Comparison of ENCODE assay signal across 8 cellular contexts in the genomic region with DNA sequence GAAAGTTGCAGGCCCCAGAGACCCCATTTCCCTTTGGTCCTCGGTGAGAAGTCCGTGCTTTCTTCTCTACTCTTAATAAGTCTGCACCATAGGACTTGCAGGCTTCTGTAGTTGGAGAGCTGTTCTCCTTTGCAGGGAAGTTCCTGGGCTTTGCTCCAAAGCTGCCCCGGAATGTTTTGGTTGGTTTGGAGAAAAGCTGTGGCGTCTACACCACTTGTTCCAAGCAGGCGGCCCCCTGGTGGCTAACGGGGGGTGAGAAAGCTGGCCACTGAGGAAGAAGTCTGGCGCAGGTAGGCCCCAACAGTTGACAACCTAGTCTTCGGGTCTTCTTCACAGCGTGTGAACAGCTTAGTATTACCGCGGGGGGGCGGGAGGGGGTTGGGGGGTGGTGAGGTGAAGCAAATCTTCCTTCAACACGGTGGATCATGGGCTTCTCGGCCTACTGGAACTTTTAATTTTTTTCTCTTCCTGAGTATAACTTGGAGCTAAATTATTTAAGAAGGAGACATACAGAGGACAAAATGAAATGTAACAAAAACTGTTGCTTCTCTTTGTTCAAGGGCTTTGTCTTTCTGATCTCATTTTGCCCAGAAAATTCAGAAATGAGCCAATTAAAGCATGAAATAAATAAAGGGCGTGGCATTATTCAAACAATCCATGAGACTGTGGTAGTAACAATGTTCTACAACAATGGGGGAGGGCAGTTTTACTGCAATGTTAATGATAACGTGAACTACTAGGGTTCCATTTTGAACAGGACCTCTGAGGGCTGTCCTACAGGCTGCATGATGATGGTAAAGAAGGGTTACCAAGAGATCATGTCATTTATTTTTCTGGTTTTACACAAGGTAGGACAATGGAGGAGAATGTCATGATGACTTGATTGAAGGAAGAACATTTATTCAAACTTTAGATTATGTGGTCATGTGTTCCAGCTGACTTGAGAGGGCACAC. TPM values are rescaled to one million over a fixed set of nuclear protein-coding genes. Genes with fewer than 3 reads are reported as not detected.
DNase-seq lines count a peak whose midpoint lies in the region; ATAC-seq and TF ChIP-seq lines count a peak whose summit lies in the region.

No MANE protein-coding gene starts in this region.

- peaks cover 1% of the 10 kb centered on the region for H3K36me3 Mint-ChIP-seq in activated naive CD4-positive, alpha-beta T cell treated with anti-CD3 and anti-CD28 coated beads, Interleukin-2, amount 10 ng/mL, durations not matched to agents 7 days and 5 days

- DNase-seq in BJ (ENCODE audit: low read depth) (peak; percentile 51), LoVo (ENCODE audit: low spot score) (peak; percentile 84), choroid plexus epithelial cell (ENCODE audit: low read depth) (peak; percentile 83), lung (ENCODE audit: low spot score) (peak; percentile 76), NCI-H2196 treated with DMSO at 0.1 percent for 48 hours (lab: John Stamatoyannopoulos, UW; ENCODE audit: unreplicated experiment) (no peak), NCI-H1694 (lab: John Stamatoyannopoulos, UW) (no peak), cortex of kidney (lab: John Stamatoyannopoulos, UW) (no peak)
- no peak for DNase-seq in activated naive CD4-positive, alpha-beta T cell treated with anti-CD3 and anti-CD28 coated beads, Interleukin-2, amount 10 ng/mL, durations not matched to agents 7 days and 5 days

- no peak for ATAC-seq in lung (ENCODE audit: insufficient read depth, low FRiP score)

- CTCF ChIA-PET in BJ (lab: Yijun Ruan, JAX), result interaction anchor here (0.8 to 3.4 kb wide), 8 partner anchors 9 to 237 kb away, joined by 3 to 14 read pairs (median 4); no protein-coding TSS in a partner anchor
- CTCF ChIA-PET in activated naive CD4-positive, alpha-beta T cell treated with anti-CD3 and anti-CD28 coated beads, Interleukin-2, amount 10 ng/mL, durations not matched to agents 7 days and 5 days (lab: Charles Lee), result no interaction called here

- H3K27ac Mint-ChIP-seq in activated naive CD4-positive, alpha-beta T cell treated with anti-CD3 and anti-CD28 coated beads, Interleukin-2, amount 10 ng/mL, durations not matched to agents 7 days and 5 days, result no peak overlapping the region

- peaks cover 2% of the 10 kb centered on the region for H3K4me1 Mint-ChIP-seq in activated naive CD4-positive, alpha-beta T cell treated with anti-CD3 and anti-CD28 coated beads, Interleukin-2, amount 10 ng/mL, durations not matched to agents 7 days and 5 days

- H3K4me3 ChIP-seq in BJ (ENCODE audit: low read depth, low read length), result no peak overlapping the region
- no peak overlapping the region for H3K4me3 ChIP-seq in choroid plexus epithelial cell (ENCODE audit: low read depth, low read length)
- H3K4me3 ChIP-seq in lung, result no peak overlapping the region

- peak; percentile 71 for TF ChIP-seq CTCF in BJ (IDR thresholded peaks at IDR 0.05; ENCODE audit: insufficient read depth, low read depth, low read length)
- peak; percentile 71 for TF ChIP-seq CTCF in choroid plexus epithelial cell (conservative IDR thresholded peaks at IDR 0.05; ENCODE audit: low read depth, low read length)
- TF ChIP-seq CTCF in lung (IDR thresholded peaks at IDR 0.05; ENCODE audit: control extremely low read depth, extremely low read depth), result no peak

- no peak overlapping the region for H3K4me3 Mint-ChIP-seq in activated naive CD4-positive, alpha-beta T cell treated with anti-CD3 and anti-CD28 coated beads, Interleukin-2, amount 10 ng/mL, durations not matched to agents 7 days and 5 days

- no peaks in the 10 kb centered on the region for H3K9me3 ChIP-seq in lung (ENCODE audit: control insufficient read depth in 2 of 2, insufficient read depth in 1 of 2, low read length in 1 of 2)

- H3K9me3 Mint-ChIP-seq in activated naive CD4-positive, alpha-beta T cell treated with anti-CD3 and anti-CD28 coated beads, Interleukin-2, amount 10 ng/mL, durations not matched to agents 7 days and 5 days, result no peaks in the 10 kb centered on the region

- H3K36me3 ChIP-seq in BJ (ENCODE audit: control insufficient read depth, insufficient read depth, low read length) (no peaks in the 10 kb centered on the region), lung (ENCODE audit: control insufficient read depth in 2 of 2, insufficient read depth in 2 of 2, low read length in 2 of 2) (no peaks in the 10 kb centered on the region)

- H3K4me1 ChIP-seq in lung (ENCODE audit: control insufficient read depth in 2 of 2, insufficient read depth in 2 of 2, low read length in 2 of 2), result peaks cover 6 to 10% of the 10 kb centered on the region in 2 donors

- H3K27ac ChIP-seq in lung (ENCODE audit: low read depth in 1 of 2, low read length in 1 of 2), result peak overlapping the region in 1 of 2 donors; percentile 41

- H3K27me3 ChIP-seq in BJ (ENCODE audit: control insufficient read depth, insufficient read depth, low read length), result peaks cover 10% of the 10 kb centered on the region
- no peaks in the 10 kb centered on the region for H3K27me3 ChIP-seq in lung (ENCODE audit: control insufficient read depth, insufficient read depth)

- POLR2A ChIA-PET in BJ (lab: Charles Lee), result no interaction called here

- WGBS in lung, 2 donors, result 57% methylated on average over 16 of the region's 16 CpGs

- peaks cover 32% of the 10 kb centered on the region for H3K27me3 Mint-ChIP-seq in activated naive CD4-positive, alpha-beta T cell treated with anti-CD3 and anti-CD28 coated beads, Interleukin-2, amount 10 ng/mL, durations not matched to agents 7 days and 5 days

RNA-seq across cellular contexts. Expression of gene THRB, which starts 2.2 kb away (rescaled TPM):
- 0.72 and 0.83 TPM in 2 replicates for polyA plus RNA-seq in BJ (2011; rRNA removed)
- 1.1 and 1.5 TPM in 2 replicates for polyA minus RNA-seq in BJ (2011; rRNA and poly(A)+ RNA removed)
- total RNA-seq in lung, result 10 to 100 TPM in 1 of 2 donors, 1 to 10 TPM in 1; 9.7 to 23.5 TPM
- polyA plus RNA-seq in lung, result 1 to 10 TPM; 2.1 to 2.6 TPM

Comparison
In these comparisons a context has a peak if more than half of its experiments do, and no peak if none do; other contexts are left out.
1. DNase-seq: peak in BJ (single experiment), LoVo (single experiment), choroid plexus epithelial cell (single experiment) and lung (single experiment); none in NCI-H2196 treated with DMSO at 0.1 percent for 48 hours (single experiment), activated naive CD4-positive, alpha-beta T cell treated with anti-CD3 and anti-CD28 coated beads, Interleukin-2, amount 10 ng/mL, durations not matched to agents 7 days and 5 days (single experiment), NCI-H1694 (single experiment) and cortex of kidney (single experiment).